Comparison of ENCODE assay signal across 20 cellular contexts in genomic region chr9:5478214-5478613, GRCh38. TPM values are rescaled to one million over a fixed set of nuclear protein-coding genes. Genes with fewer than 3 reads are reported as not detected.
DNase-seq lines count a peak whose midpoint lies in the region; ATAC-seq lines count a peak whose summit lies in the region.
"Had no signal": no experiment of that assay in that cellular context is flagged by ENCODE, and none has a peak within 500 bp of the region (broad histone marks: within the 10 kb centered on the region; RNA-seq: fewer than 3 reads in every experiment).

No MANE protein-coding gene starts in this region.

- H3K4me1 Mint-ChIP-seq in activated naive CD4-positive, alpha-beta T cell treated with anti-CD3 and anti-CD28 coated beads, Interleukin-2, amount 50 U/mL, for 24 hours = peaks cover 4% of the 10 kb centered on the region
- peaks cover 7% of the 10 kb centered on the region for H3K4me1 Mint-ChIP-seq in activated T-helper 17 cell treated with anti-CD3 and anti-CD28 coated beads, Interleukin-2, amount 50 U/mL, for 72 hours
- H3K4me1 Mint-ChIP-seq in stimulated activated naive CD8-positive, alpha-beta T cell treated with anti-CD3 and anti-CD28 coated beads, Interleukin-15, amount 100 ng/mL, for 72 hours = peaks cover 10% of the 10 kb centered on the region

- H3K36me3 Mint-ChIP-seq in activated naive CD4-positive, alpha-beta T cell treated with anti-CD3 and anti-CD28 coated beads, Interleukin-2, amount 50 U/mL, for 24 hours = no peaks in the 10 kb centered on the region
- H3K36me3 Mint-ChIP-seq in activated T-helper 17 cell treated with anti-CD3 and anti-CD28 coated beads, Interleukin-2, amount 50 U/mL, for 72 hours (ENCODE audit: low read depth) = no peaks in the 10 kb centered on the region

- ATAC-seq in GM21423 (IDR thresholded peaks at IDR 0.05; ENCODE audit: unreplicated experiment) = peak; percentile 49
- ATAC-seq in activated T-helper 17 cell treated with anti-CD3 and anti-CD28 coated beads, Interleukin-2, amount 50 U/mL, for 72 hours (replicated peaks) = peak; percentile 83
- peak; percentile 64 for ATAC-seq in stimulated activated naive CD8-positive, alpha-beta T cell treated with anti-CD3 and anti-CD28 coated beads, Interleukin-15, amount 100 ng/mL, for 72 hours
- no peak for ATAC-seq in HG02571 (IDR thresholded peaks at IDR 0.05; ENCODE audit: unreplicated experiment)
- ATAC-seq: body of pancreas had no signal

- no peak for DNase-seq in activated naive CD4-positive, alpha-beta T cell (lab: John Stamatoyannopoulos, UW)
- DNase-seq in stimulated activated naive CD8-positive, alpha-beta T cell treated with anti-CD3 and anti-CD28 coated beads, Interleukin-15, amount 100 ng/mL, for 72 hours = no peak
- DNase-seq in GM19238 (ENCODE audit: insufficient read length, low spot score) = no peak
- DNase-seq in COLO829 (ENCODE audit: low spot score) = no peak
- DNase-seq: body of pancreas; cerebellar nuclear complex; DMS79 treated with DMSO at 0.1 percent for 48 hours; glutamatergic neuron; HFFc6; kidney glomerular epithelial cell; NCI-H1092 treated with DMSO at 0.1 percent for 48 hours; NCI-H1930; occipital lobe; stimulated activated CD4-positive, alpha-beta T cell treated with anti-CD3 and anti-CD28 coated beads, Interleukin-2, amount 100 ng/mL, for 24 hours; stimulated activated naive CD4-positive, alpha-beta T cell had no signal

- H3K9me3 Mint-ChIP-seq in activated naive CD4-positive, alpha-beta T cell treated with anti-CD3 and anti-CD28 coated beads, Interleukin-2, amount 50 U/mL, for 24 hours = no peaks in the 10 kb centered on the region
- H3K9me3 Mint-ChIP-seq in activated T-helper 17 cell treated with anti-CD3 and anti-CD28 coated beads, Interleukin-2, amount 50 U/mL, for 72 hours = peaks cover 3% of the 10 kb centered on the region
- peaks cover 8 to 27% of the 10 kb centered on the region in 2 donors for H3K9me3 Mint-ChIP-seq in stimulated activated naive CD8-positive, alpha-beta T cell treated with anti-CD3 and anti-CD28 coated beads, Interleukin-15, amount 100 ng/mL, for 72 hours

- H3K27ac Mint-ChIP-seq in activated naive CD4-positive, alpha-beta T cell treated with anti-CD3 and anti-CD28 coated beads, Interleukin-2, amount 50 U/mL, for 24 hours = peak overlapping the region; percentile 18
- H3K27ac Mint-ChIP-seq in activated T-helper 17 cell treated with anti-CD3 and anti-CD28 coated beads, Interleukin-2, amount 50 U/mL, for 72 hours = peak overlapping the region; percentile 4
- H3K27ac Mint-ChIP-seq in stimulated activated naive CD8-positive, alpha-beta T cell treated with anti-CD3 and anti-CD28 coated beads, Interleukin-15, amount 100 ng/mL, for 72 hours = no peak overlapping the region
- H3K27ac Mint-ChIP-seq: HFFc6, IgD-negative memory B cell had no signal

- no peaks in the 10 kb centered on the region for H3K27me3 Mint-ChIP-seq in activated naive CD4-positive, alpha-beta T cell treated with anti-CD3 and anti-CD28 coated beads, Interleukin-2, amount 50 U/mL, for 24 hours
- H3K27me3 Mint-ChIP-seq in activated T-helper 17 cell treated with anti-CD3 and anti-CD28 coated beads, Interleukin-2, amount 50 U/mL, for 72 hours = no peaks in the 10 kb centered on the region
- peaks cover 10% of the 10 kb centered on the region for H3K27me3 Mint-ChIP-seq in stimulated activated naive CD8-positive, alpha-beta T cell treated with anti-CD3 and anti-CD28 coated beads, Interleukin-15, amount 100 ng/mL, for 72 hours
- H3K27me3 Mint-ChIP-seq: IgD-negative memory B cell had no signal

- no peak overlapping the region for H3K4me3 Mint-ChIP-seq in activated naive CD4-positive, alpha-beta T cell treated with anti-CD3 and anti-CD28 coated beads, Interleukin-2, amount 50 U/mL, for 24 hours
- H3K4me3 Mint-ChIP-seq in activated T-helper 17 cell treated with anti-CD3 and anti-CD28 coated beads, Interleukin-2, amount 50 U/mL, for 72 hours = peak overlapping the region; percentile 4
- H3K4me3 Mint-ChIP-seq in stimulated activated naive CD8-positive, alpha-beta T cell treated with anti-CD3 and anti-CD28 coated beads, Interleukin-15, amount 100 ng/mL, for 72 hours = no peak overlapping the region
- H3K4me3 Mint-ChIP-seq: HFFc6, IgD-negative memory B cell had no signal

RNA-seq across cellular contexts. Expression of gene CD274, which starts 27.9 kb away (rescaled TPM):
- 10 to 100 TPM; 35.2 to 42.2 TPM for total RNA-seq in activated T-helper 17 cell treated with anti-CD3 and anti-CD28 coated beads, Interleukin-2, amount 50 U/mL, for 72 hours

RNA-seq across cellular contexts. Expression of gene PDCD1LG2, which starts 32.1 kb away (rescaled TPM):
- 1 to 10 TPM; 1.2 to 1.5 TPM for total RNA-seq in activated T-helper 17 cell treated with anti-CD3 and anti-CD28 coated beads, Interleukin-2, amount 50 U/mL, for 72 hours

RNA-seq across cellular contexts. Expression of gene PLGRKT, which starts 40.5 kb away (rescaled TPM):
- 10 to 100 TPM; 25.8 to 26.3 TPM for total RNA-seq in activated T-helper 17 cell treated with anti-CD3 and anti-CD28 coated beads, Interleukin-2, amount 50 U/mL, for 72 hours

Comparison
In these comparisons a context has a peak if more than half of its experiments do, and no peak if none do; other contexts are left out.
1. H3K27ac Mint-ChIP-seq: peak in activated naive CD4-positive, alpha-beta T cell treated with anti-CD3 and anti-CD28 coated beads, Interleukin-2, amount 50 U/mL, for 24 hours (single experiment) and activated T-helper 17 cell treated with anti-CD3 and anti-CD28 coated beads, Interleukin-2, amount 50 U/mL, for 72 hours (single experiment); none in stimulated activated naive CD8-positive, alpha-beta T cell treated with anti-CD3 and anti-CD28 coated beads, Interleukin-15, amount 100 ng/mL, for 72 hours (0 of 2).